ENCODE assay signal across 27 cellular contexts in the genomic region with DNA sequence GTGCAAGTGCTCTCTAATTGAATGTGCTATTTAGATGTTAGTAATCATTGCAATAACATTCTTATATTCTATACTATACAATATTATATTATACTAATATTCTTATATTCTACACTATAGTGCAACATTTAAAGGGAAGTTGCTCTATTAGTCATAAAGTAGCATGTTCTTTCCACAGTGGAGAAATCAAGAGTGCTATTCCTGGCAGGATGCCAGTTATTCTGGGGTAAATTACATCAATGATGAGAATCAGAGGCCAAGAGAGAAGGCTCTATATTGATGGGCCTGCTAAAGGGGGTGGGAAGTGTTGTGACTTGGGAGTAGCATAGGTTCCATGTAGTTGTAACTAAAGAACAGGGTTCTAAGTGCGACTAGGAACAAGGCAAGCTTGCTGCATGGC.
"Had no signal": no experiment of that assay in that cellular context is flagged by ENCODE, and none has a peak within 500 bp of the region (broad histone marks: within the 10 kb centered on the region; RNA-seq: fewer than 3 reads in every experiment).

No MANE protein-coding gene starts in this region.

- DNase-seq: activated CD4-positive, alpha-beta T cell treated with anti-CD3 and anti-CD28 coated beads, Interleukin-2, amount 10 ng/mL, durations not matched to agents 7 days and 5 days; activated CD4-positive, CD25-positive, alpha-beta regulatory T cell treated with anti-CD3 and anti-CD28 coated beads, Interleukin-2, amount 50 U/mL, for 72 hours; activated CD8-positive, alpha-beta memory T cell treated with anti-CD3 and anti-CD28 coated beads, Interleukin-2, amount 10 ng/mL, durations not matched to agents 7 days and 5 days; activated CD8-positive, alpha-beta T cell treated with anti-CD3 and anti-CD28 coated beads for 36 hours; activated gamma-delta T cell; activated naive CD4-positive, alpha-beta T cell treated with anti-CD3 and anti-CD28 coated beads, Interleukin-2, amount 50 U/mL, for 16 hours; activated T-cell treated with anti-CD3 and anti-CD28 coated beads for 4 hours; anterior cingulate cortex; body of pancreas; central memory CD4-positive, alpha-beta T cell; dorsolateral prefrontal cortex; esophagus squamous epithelium; heart right ventricle; kidney; lower lobe of right lung; naive B cell; retina; spleen; stimulated activated CD4-positive, alpha-beta T cell treated with anti-CD3 and anti-CD28 coated beads, Interleukin-4, amount 100 ng/mL, for 24 hours; stimulated activated naive CD4-positive, alpha-beta T cell treated with Interleukin-2 at 50 U/mL for 16 hours; upper lobe of left lung; WERI-Rb-1 had no signal

- H3K9me3 ChIP-seq: body of pancreas, esophagus squamous epithelium, heart right ventricle, lower lobe of right lung, spleen, thoracic aorta, upper lobe of left lung had no signal

- H3K27me3 ChIP-seq: body of pancreas, dorsolateral prefrontal cortex, esophagus squamous epithelium, heart right ventricle, spleen, upper lobe of left lung had no signal

- ATAC-seq: activated CD8-positive, alpha-beta memory T cell treated with anti-CD3 and anti-CD28 coated beads, Interleukin-2, amount 10 ng/mL, durations not matched to agents 7 days and 5 days; activated CD8-positive, alpha-beta T cell treated with anti-CD3 and anti-CD28 coated beads for 36 hours; body of pancreas; heart right ventricle; left lobe of liver; lower lobe of right lung had no signal

- H3K27ac Mint-ChIP-seq: activated CD4-positive, alpha-beta T cell treated with anti-CD3 and anti-CD28 coated beads, Interleukin-2, amount 10 ng/mL, durations not matched to agents 7 days and 5 days; activated CD8-positive, alpha-beta memory T cell treated with anti-CD3 and anti-CD28 coated beads, Interleukin-2, amount 10 ng/mL, durations not matched to agents 7 days and 5 days; activated CD8-positive, alpha-beta T cell treated with anti-CD3 and anti-CD28 coated beads for 36 hours; activated T-helper 1 cell treated with anti-CD3 and anti-CD28 coated beads, Interleukin-12 subunit alpha, Interleukin-12 subunit beta, Interleukin-2, Interleukin-4 antibody, amounts not matched to agents 30 ng/mL and 10 ng/mL and 1 ng/mL, durations not matched to agents 14 hours and 24 hours and 36 hours; naive B cell; progenitor cell of endocrine pancreas had no signal

- H3K4me1 ChIP-seq: body of pancreas, esophagus squamous epithelium, heart right ventricle, lower lobe of right lung, spleen, upper lobe of left lung had no signal

- H3K4me3 ChIP-seq: body of pancreas, dorsolateral prefrontal cortex, esophagus squamous epithelium, heart right ventricle, lower lobe of right lung, spleen, thoracic aorta, upper lobe of left lung had no signal

- H3K4me1 Mint-ChIP-seq: activated CD4-positive, alpha-beta T cell treated with anti-CD3 and anti-CD28 coated beads, Interleukin-2, amount 10 ng/mL, durations not matched to agents 7 days and 5 days; activated CD8-positive, alpha-beta memory T cell treated with anti-CD3 and anti-CD28 coated beads, Interleukin-2, amount 10 ng/mL, durations not matched to agents 7 days and 5 days; naive B cell had no signal

- H3K9me3 Mint-ChIP-seq: activated CD4-positive, alpha-beta T cell treated with anti-CD3 and anti-CD28 coated beads, Interleukin-2, amount 10 ng/mL, durations not matched to agents 7 days and 5 days; activated CD8-positive, alpha-beta T cell treated with anti-CD3 and anti-CD28 coated beads for 36 hours; activated T-helper 1 cell treated with anti-CD3 and anti-CD28 coated beads, Interleukin-12 subunit alpha, Interleukin-12 subunit beta, Interleukin-2, Interleukin-4 antibody, amounts not matched to agents 30 ng/mL and 10 ng/mL and 1 ng/mL, durations not matched to agents 14 hours and 24 hours and 36 hours had no signal

- H3K27ac ChIP-seq: body of pancreas, dorsolateral prefrontal cortex, esophagus squamous epithelium, heart right ventricle, lower lobe of right lung, spleen, thoracic aorta, upper lobe of left lung, WERI-Rb-1 had no signal

- H3K36me3 Mint-ChIP-seq: activated CD8-positive, alpha-beta memory T cell treated with anti-CD3 and anti-CD28 coated beads, Interleukin-2, amount 10 ng/mL, durations not matched to agents 7 days and 5 days; naive B cell had no signal

- H3K27me3 Mint-ChIP-seq: activated CD4-positive, alpha-beta T cell treated with anti-CD3 and anti-CD28 coated beads, Interleukin-2, amount 10 ng/mL, durations not matched to agents 7 days and 5 days; activated CD8-positive, alpha-beta memory T cell treated with anti-CD3 and anti-CD28 coated beads, Interleukin-2, amount 10 ng/mL, durations not matched to agents 7 days and 5 days; activated CD8-positive, alpha-beta T cell treated with anti-CD3 and anti-CD28 coated beads for 36 hours; naive B cell; progenitor cell of endocrine pancreas had no signal

- H3K36me3 ChIP-seq: esophagus squamous epithelium, heart right ventricle, lower lobe of right lung, spleen, thoracic aorta, upper lobe of left lung, WERI-Rb-1 had no signal

- H3K4me3 Mint-ChIP-seq: activated CD4-positive, alpha-beta T cell treated with anti-CD3 and anti-CD28 coated beads, Interleukin-2, amount 10 ng/mL, durations not matched to agents 7 days and 5 days; activated CD8-positive, alpha-beta memory T cell treated with anti-CD3 and anti-CD28 coated beads, Interleukin-2, amount 10 ng/mL, durations not matched to agents 7 days and 5 days; activated CD8-positive, alpha-beta T cell treated with anti-CD3 and anti-CD28 coated beads for 36 hours; activated T-helper 1 cell treated with anti-CD3 and anti-CD28 coated beads, Interleukin-12 subunit alpha, Interleukin-12 subunit beta, Interleukin-2, Interleukin-4 antibody, amounts not matched to agents 30 ng/mL and 10 ng/mL and 1 ng/mL, durations not matched to agents 14 hours and 24 hours and 36 hours; naive B cell had no signal

- FAIRE-seq: colon, kidney had no signal
